Comparison of ENCODE assay signal across 8 cellular contexts in genomic region chr6:79544939-79545450, GRCh38. TPM values are rescaled to one million over a fixed set of nuclear protein-coding genes. Genes with fewer than 3 reads are reported as not detected.
A peak's percentile ranks its signal among the peaks of the same experiment; 100 is the strongest.
DNase-seq lines count a peak whose midpoint lies in the region; ATAC-seq and TF ChIP-seq lines count a peak whose summit lies in the region.

No MANE protein-coding gene starts in this region.

- peak; percentile 93 for DNase-seq in GM04504 (ENCODE audit: low read depth)
- peak; percentile 87 for DNase-seq in coronary artery (ENCODE audit: low spot score)
- no peak for DNase-seq in activated naive CD4-positive, alpha-beta T cell (lab: John Stamatoyannopoulos, UW)

- no peaks in the 10 kb centered on the region for H4K20me1 ChIP-seq in OCI-LY3 (ENCODE audit: insufficient read depth, low read length)

- H3K36me3 ChIP-seq in HUES64 (ENCODE audit: insufficient read depth, low read length) (peaks cover 14% of the 10 kb centered on the region; the same call in 1 of the 2 replicates), OCI-LY3 (replicated peaks; ENCODE audit: low read depth, low read length) (no peaks in the 10 kb centered on the region), subcutaneous abdominal adipose tissue (ENCODE audit: control insufficient read depth in 5 of 5, insufficient read depth in 5 of 5, low read length in 5 of 5) (peaks cover 3 to 8% (median 4%) of the 10 kb centered on the region in 5 donors)

- H3K9ac ChIP-seq in HUES64 (ENCODE audit: low read depth, low read length) (peak overlapping the region; percentile 37; the same call in 1 of the 2 replicates), OCI-LY3 (ENCODE audit: low read length) (peak overlapping the region; percentile 15; the same call in 1 of the 2 replicates), subcutaneous abdominal adipose tissue (ENCODE audit: low read length in 5 of 5) (peak overlapping the region in 2 of 5 donors; percentile 19 to 71)

- H3K27ac ChIP-seq in HUES64 (ENCODE audit: low read depth, low read length) = peak overlapping the region; percentile 71
- H3K27ac ChIP-seq in OCI-LY3 (ENCODE audit: low read length) = no peak overlapping the region
- H3K27ac ChIP-seq in coronary artery = peak overlapping the region; percentile 26 to 57
- H3K27ac ChIP-seq in layer of hippocampus (ENCODE audit: low read depth, low read length) = peak overlapping the region; percentile 62
- H3K27ac ChIP-seq in subcutaneous abdominal adipose tissue (ENCODE audit: low read depth, low read length) = peak overlapping the region; percentile 47

- WGBS in HUES64 = 4% methylated on average over 7 of the region's 7 CpGs

- ATAC-seq in GM21786 (IDR thresholded peaks at IDR 0.05; ENCODE audit: unreplicated experiment) = peak; percentile 83

- TF ChIP-seq CTCF in OCI-LY3 (IDR thresholded peaks at IDR 0.05; ENCODE audit: low read depth, low read length) (peak; percentile 48), coronary artery (IDR thresholded peaks at IDR 0.05) (peak; percentile 35)

- H3K9me3 ChIP-seq in HUES64 (ENCODE audit: insufficient read depth, low read depth, low read length) (no peaks in the 10 kb centered on the region), OCI-LY3 (ENCODE audit: insufficient read depth, low read length) (no peaks in the 10 kb centered on the region), subcutaneous abdominal adipose tissue (ENCODE audit: control insufficient read depth in 5 of 5, low read length in 5 of 5) (no peaks in the 10 kb centered on the region)

- H3K4me3 ChIP-seq in HUES64 (ENCODE audit: low read length) = peak overlapping the region; percentile 7; the same call in 1 of the 2 replicates
- peak overlapping the region; percentile 67 for H3K4me3 ChIP-seq in OCI-LY3 (ENCODE audit: low read length)
- H3K4me3 ChIP-seq in coronary artery = peak overlapping the region; percentile 41
- peak overlapping the region in 3 of 5 donors; percentile 6 to 31 (median 30) for H3K4me3 ChIP-seq in subcutaneous abdominal adipose tissue (ENCODE audit: low read depth in 1 of 5, low read length in 5 of 5)

- no peaks in the 10 kb centered on the region for H3K27me3 ChIP-seq in HUES64 (ENCODE audit: insufficient read depth, low read length)
- H3K27me3 ChIP-seq in OCI-LY3 (ENCODE audit: low read depth, low read length) = no peaks in the 10 kb centered on the region
- H3K27me3 ChIP-seq in layer of hippocampus (ENCODE audit: control insufficient read depth, insufficient read depth, low read length) = no peaks in the 10 kb centered on the region
- no peaks in the 10 kb centered on the region for H3K27me3 ChIP-seq in subcutaneous abdominal adipose tissue (ENCODE audit: control insufficient read depth in 5 of 5, insufficient read depth in 4 of 5, low read length in 5 of 5)

- H3K79me2 ChIP-seq in OCI-LY3 (ENCODE audit: low read length) = no peaks in the 10 kb centered on the region

- H3K4me1 ChIP-seq in HUES64 (ENCODE audit: insufficient read depth, low read length) = peaks cover 28% of the 10 kb centered on the region
- peaks cover 30% of the 10 kb centered on the region for H3K4me1 ChIP-seq in OCI-LY3 (ENCODE audit: low read length)
- H3K4me1 ChIP-seq in subcutaneous abdominal adipose tissue (ENCODE audit: control insufficient read depth in 5 of 5, insufficient read depth in 5 of 5, low read length in 5 of 5) = peaks cover 0 to 26% (median 18%) of the 10 kb centered on the region in 5 donors

- H2AFZ ChIP-seq in OCI-LY3 (ENCODE audit: low read depth, low read length) = peak overlapping the region; percentile 80

- peak overlapping the region; percentile 73 for H3K4me2 ChIP-seq in OCI-LY3 (ENCODE audit: low read length)

RNA-seq across cellular contexts. Expression of gene LCA5, which starts 7.8 kb away (rescaled TPM):
- polyA plus RNA-seq in HUES64 (2013, experiment 1 of 2) = 2.0 TPM
- 2.6 TPM for polyA plus RNA-seq in HUES64 (2013, experiment 2 of 2)

Comparison
In these comparisons a context has a peak if more than half of its experiments do, and no peak if none do; other contexts are left out.
1. DNase-seq: peak in GM04504 (single experiment) and coronary artery (single experiment); none in activated naive CD4-positive, alpha-beta T cell (0 of 4).
2. H3K4me3 ChIP-seq: peak in every context shown above with its lines; median percentile 67 in OCI-LY3; 41 in coronary artery; 30 in subcutaneous abdominal adipose tissue; 7 in HUES64.